ENCODE assay signal across 1 cellular context in genomic region chr1:229247871-229248270, GRCh38.
TF ChIP-seq lines count a peak whose summit lies in the region.

No MANE protein-coding gene starts in this region.

TF ChIP-seq in GM12878, 131 proteins besides CTCF, POLR2A, EP300 and RAD21 (continued from another document):
- TF ChIP-seq ZBTB40 (IDR thresholded peaks at IDR 0.05; ENCODE audit: borderline replicate concordance) (no peak), POLR2AphosphoS2 (IDR thresholded peaks at IDR 0.05; ENCODE audit: low read depth, low read length) (no peak), SREBF2 (IDR thresholded peaks at IDR 0.05; ENCODE audit: low read length) (no peak), ATF3 (IDR thresholded peaks at IDR 0.05; ENCODE audit: borderline replicate concordance, extremely low read depth, low read depth, low read length) (no peak), ZNF384 (IDR thresholded peaks at IDR 0.05; ENCODE audit: borderline replicate concordance, low read depth, low read length) (no peak)
- TF ChIP-seq, protein P1, sequence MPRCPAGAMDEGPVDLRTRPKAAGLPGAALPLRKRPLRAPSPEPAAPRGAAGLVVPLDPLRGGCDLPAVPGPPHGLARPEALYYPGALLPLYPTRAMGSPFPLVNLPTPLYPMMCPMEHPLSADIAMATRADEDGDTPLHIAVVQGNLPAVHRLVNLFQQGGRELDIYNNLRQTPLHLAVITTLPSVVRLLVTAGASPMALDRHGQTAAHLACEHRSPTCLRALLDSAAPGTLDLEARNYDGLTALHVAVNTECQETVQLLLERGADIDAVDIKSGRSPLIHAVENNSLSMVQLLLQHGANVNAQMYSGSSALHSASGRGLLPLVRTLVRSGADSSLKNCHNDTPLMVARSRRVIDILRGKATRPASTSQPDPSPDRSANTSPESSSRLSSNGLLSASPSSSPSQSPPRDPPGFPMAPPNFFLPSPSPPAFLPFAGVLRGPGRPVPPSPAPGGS (IDR thresholded peaks at IDR 0.05; ENCODE audit: borderline replicate concordance, insufficient read depth, low read depth, low read length, poor library complexity, severe bottlenecking): no peak
